ENCODE assay signal across 8 cellular contexts in genomic region chr3:70531063-70531657, GRCh38.
A peak's percentile ranks its signal among the peaks of the same experiment; 100 is the strongest.
DNase-seq lines count a peak whose midpoint lies in the region; ATAC-seq and TF ChIP-seq lines count a peak whose summit lies in the region.

No MANE protein-coding gene starts in this region.

- H3K9me3 Mint-ChIP-seq in nephron, result no peaks in the 10 kb centered on the region
- no peaks in the 10 kb centered on the region for H3K9me3 Mint-ChIP-seq in effector memory CD8-positive, alpha-beta T cell
- H3K9me3 Mint-ChIP-seq in activated naive CD8-positive, alpha-beta T cell treated with anti-CD3 and anti-CD28 coated beads, Interleukin-2, amount 50 U/mL, for 24 hours, result no peaks in the 10 kb centered on the region

- H3K4me3 Mint-ChIP-seq in nephron, result no peak overlapping the region
- H3K4me3 Mint-ChIP-seq in effector memory CD8-positive, alpha-beta T cell, result no peak overlapping the region
- no peak overlapping the region for H3K4me3 Mint-ChIP-seq in activated naive CD8-positive, alpha-beta T cell treated with anti-CD3 and anti-CD28 coated beads, Interleukin-2, amount 50 U/mL, for 24 hours

- H3K27me3 Mint-ChIP-seq in nephron (ENCODE audit: low read depth), result peaks cover 3% of the 10 kb centered on the region
- peaks cover 15 to 31% of the 10 kb centered on the region in 2 donors for H3K27me3 Mint-ChIP-seq in effector memory CD8-positive, alpha-beta T cell
- peaks cover 3% of the 10 kb centered on the region for H3K27me3 Mint-ChIP-seq in activated naive CD8-positive, alpha-beta T cell treated with anti-CD3 and anti-CD28 coated beads, Interleukin-2, amount 50 U/mL, for 24 hours

- peak; percentile 22 for DNase-seq in EL
- peak; percentile 30 for DNase-seq in NAMALWA (ENCODE audit: low spot score)
- DNase-seq in cerebellum (ENCODE audit: low spot score), result peak; percentile 6
- DNase-seq in effector memory CD8-positive, alpha-beta T cell, result no peak
- DNase-seq in omental fat pad (ENCODE audit: low spot score), result no peak
- DNase-seq in mucosa of gallbladder (ENCODE audit: low spot score), result no peak
- DNase-seq in activated naive CD8-positive, alpha-beta T cell treated with anti-CD3 and anti-CD28 coated beads, Interleukin-2, amount 50 U/mL, for 24 hours, result no peak

- H3K27ac Mint-ChIP-seq in nephron, result peak overlapping the region in 1 of 3 experiments; percentile 5
- H3K27ac Mint-ChIP-seq in effector memory CD8-positive, alpha-beta T cell, result no peak overlapping the region
- no peak overlapping the region for H3K27ac Mint-ChIP-seq in activated naive CD8-positive, alpha-beta T cell treated with anti-CD3 and anti-CD28 coated beads, Interleukin-2, amount 50 U/mL, for 24 hours

- no peaks in the 10 kb centered on the region for H3K36me3 Mint-ChIP-seq in nephron (ENCODE audit: low read depth)
- no peaks in the 10 kb centered on the region for H3K36me3 Mint-ChIP-seq in effector memory CD8-positive, alpha-beta T cell (ENCODE audit: insufficient read depth)
- no peaks in the 10 kb centered on the region for H3K36me3 Mint-ChIP-seq in activated naive CD8-positive, alpha-beta T cell treated with anti-CD3 and anti-CD28 coated beads, Interleukin-2, amount 50 U/mL, for 24 hours (ENCODE audit: low read depth)

- TF ChIP-seq CTCF in nephron (IDR thresholded peaks at IDR 0.05; ENCODE audit: unreplicated experiment in 3 of 3) (peak; percentile 51 to 77 (median 70)), omental fat pad (IDR thresholded peaks at IDR 0.05) (no peak)

- no peak for ATAC-seq in effector memory CD8-positive, alpha-beta T cell (replicated peaks)
- no peak for ATAC-seq in omental fat pad (ENCODE audit: low FRiP score)
- ATAC-seq in activated naive CD8-positive, alpha-beta T cell treated with anti-CD3 and anti-CD28 coated beads, Interleukin-2, amount 50 U/mL, for 24 hours, result no peak

- H3K4me1 Mint-ChIP-seq in nephron, result peaks cover 17% of the 10 kb centered on the region
- no peaks in the 10 kb centered on the region for H3K4me1 Mint-ChIP-seq in effector memory CD8-positive, alpha-beta T cell (ENCODE audit: low read depth in 2 of 2)
- H3K4me1 Mint-ChIP-seq in activated naive CD8-positive, alpha-beta T cell treated with anti-CD3 and anti-CD28 coated beads, Interleukin-2, amount 50 U/mL, for 24 hours, result no peaks in the 10 kb centered on the region

Comparison
In these comparisons a context has a peak if more than half of its experiments do, and no peak if none do; other contexts are left out.
1. DNase-seq: peak in EL (single experiment), NAMALWA (single experiment) and cerebellum (single experiment); none in effector memory CD8-positive, alpha-beta T cell (0 of 3), omental fat pad (single experiment), mucosa of gallbladder (single experiment) and activated naive CD8-positive, alpha-beta T cell treated with anti-CD3 and anti-CD28 coated beads, Interleukin-2, amount 50 U/mL, for 24 hours (single experiment).
2. CTCF ChIP-seq: peak in nephron (3 of 3); none in omental fat pad (0 of 3).